In genomic region chr2:217393585-217394032, GRCh38 we compare ENCODE assay signal across 10 cellular contexts.
DNase-seq lines count a peak whose midpoint lies in the region; ATAC-seq and TF ChIP-seq lines count a peak whose summit lies in the region.
"Had no signal": no experiment of that assay in that cellular context is flagged by ENCODE, and none has a peak within 500 bp of the region (broad histone marks: within the 10 kb centered on the region; RNA-seq: fewer than 3 reads in every experiment).

No MANE protein-coding gene starts in this region.

- H3K4me3 ChIP-seq in esophagus squamous epithelium = no peak overlapping the region
- no peak overlapping the region for H3K4me3 ChIP-seq in muscle layer of colon (ENCODE audit: low read depth in 1 of 2, low read length in 2 of 2)

- peak overlapping the region in 3 of 4 donors; percentile 19 to 47 (median 30) for H3K27ac ChIP-seq in esophagus squamous epithelium
- H3K27ac ChIP-seq in muscle layer of colon (ENCODE audit: low read depth, low read length) = peak overlapping the region; percentile 21

- no peak for TF ChIP-seq POLR2A in esophagus squamous epithelium (IDR thresholded peaks at IDR 0.05)

- ATAC-seq in GM21381 (IDR thresholded peaks at IDR 0.05; ENCODE audit: unreplicated experiment) = no peak
- no peak for ATAC-seq in HG03095 (IDR thresholded peaks at IDR 0.05; ENCODE audit: unreplicated experiment)

- H3K27me3 ChIP-seq in esophagus squamous epithelium = no peaks in the 10 kb centered on the region
- no peaks in the 10 kb centered on the region for H3K27me3 ChIP-seq in muscle layer of colon (ENCODE audit: control insufficient read depth in 1 of 2, insufficient read depth in 2 of 2, low read length in 2 of 2)

- DNase-seq in NCI-H446 treated with DMSO at 0.1 percent for 48 hours (lab: John Stamatoyannopoulos, UW) (peak; percentile 63), esophagus squamous epithelium (lab: John Stamatoyannopoulos, UW) (no peak), NCI-H1048 (lab: John Stamatoyannopoulos, UW) (no peak), DMS153 (lab: John Stamatoyannopoulos, UW) (no peak)
- DNase-seq: activated effector memory CD4-positive, alpha-beta T cell treated with Interleukin-2 at 50 U/mL for 16 hours; NCI-H345; stimulated activated CD8-positive, alpha-beta memory T cell treated with anti-CD3 and anti-CD28 coated beads, Interleukin-4, amount 100 ng/mL, for 48 hours had no signal

- intact Hi-C loops in esophagus squamous epithelium (cut with DNase I) = no loop called here

- TF ChIP-seq CTCF in esophagus squamous epithelium (IDR thresholded peaks at IDR 0.05) = no peak

- H3K36me3 ChIP-seq in esophagus squamous epithelium (no peaks in the 10 kb centered on the region), muscle layer of colon (ENCODE audit: insufficient read depth, low read length) (no peaks in the 10 kb centered on the region)

- H3K9ac ChIP-seq in muscle layer of colon (ENCODE audit: low read length) = no peak overlapping the region

- WGBS in esophagus squamous epithelium, 2 donors = 22 to 34% methylated on average over 3 of the region's 4 CpGs

- H3K4me1 ChIP-seq in esophagus squamous epithelium (peaks cover 0 to 37% (median 15%) of the 10 kb centered on the region in 3 donors), muscle layer of colon (ENCODE audit: insufficient read depth, low read length) (peaks cover 56% of the 10 kb centered on the region)

- H3K9me3 ChIP-seq in esophagus squamous epithelium (no peaks in the 10 kb centered on the region), muscle layer of colon (ENCODE audit: low read length) (no peaks in the 10 kb centered on the region)
